In the genomic region with DNA sequence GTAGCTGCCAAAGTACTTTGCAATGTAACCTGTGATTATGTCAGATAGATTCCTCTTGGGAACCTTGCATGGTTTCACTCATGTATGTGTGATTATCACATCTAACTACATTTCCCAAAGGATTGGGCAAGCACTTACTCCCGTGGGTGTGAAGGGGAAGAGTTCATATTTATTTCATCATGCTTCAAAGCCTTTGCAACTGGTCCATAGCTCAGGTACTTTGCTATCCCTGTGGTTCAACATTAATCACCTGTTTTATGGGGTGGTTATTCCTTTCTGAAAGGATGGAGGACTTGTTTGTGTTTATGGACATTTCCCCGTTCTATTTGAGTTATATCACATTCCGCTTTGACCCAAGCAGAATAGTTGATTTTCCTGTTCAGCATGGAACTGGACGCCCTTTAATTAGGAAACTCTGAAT, we compare ENCODE assay signal across 18 cellular contexts. TPM values are rescaled to one million over a fixed set of nuclear protein-coding genes. Genes with fewer than 3 reads are reported as not detected.
DNase-seq lines count a peak whose midpoint lies in the region; ATAC-seq and TF ChIP-seq lines count a peak whose summit lies in the region.
"Had no signal": no experiment of that assay in that cellular context is flagged by ENCODE, and none has a peak within 500 bp of the region (broad histone marks: within the 10 kb centered on the region; RNA-seq: fewer than 3 reads in every experiment).

No MANE protein-coding gene starts in this region.

- no peaks in the 10 kb centered on the region for H3K27me3 Mint-ChIP-seq in MCF 10A (ENCODE audit: insufficient read depth, unreplicated experiment)
- no peaks in the 10 kb centered on the region for H3K27me3 Mint-ChIP-seq in T-helper 17 cell
- no peaks in the 10 kb centered on the region for H3K27me3 Mint-ChIP-seq in activated T-helper 17 cell treated with anti-CD3 and anti-CD28 coated beads, Interleukin-2, amount 50 U/mL, for 72 hours
- H3K27me3 Mint-ChIP-seq: activated CD4-positive, alpha-beta memory T cell treated with anti-CD3 and anti-CD28 coated beads for 36 hours had no signal

- peaks cover 41% of the 10 kb centered on the region for H3K4me1 Mint-ChIP-seq in MCF 10A (ENCODE audit: insufficient read depth, unreplicated experiment)
- H3K4me1 Mint-ChIP-seq in T-helper 17 cell, result peaks cover 49% of the 10 kb centered on the region
- H3K4me1 Mint-ChIP-seq in activated T-helper 17 cell treated with anti-CD3 and anti-CD28 coated beads, Interleukin-2, amount 50 U/mL, for 72 hours, result peaks cover 44% of the 10 kb centered on the region

- H3K4me1 ChIP-seq in breast epithelium (no peaks in the 10 kb centered on the region), esophagus squamous epithelium (peaks cover 5 to 33% (median 15%) of the 10 kb centered on the region in 3 donors)

- H3K27ac Mint-ChIP-seq in MCF 10A (ENCODE audit: low read depth, unreplicated experiment), result no peak overlapping the region
- peak overlapping the region; percentile 92 for H3K27ac Mint-ChIP-seq in T-helper 17 cell
- no peak overlapping the region for H3K27ac Mint-ChIP-seq in activated T-helper 17 cell treated with anti-CD3 and anti-CD28 coated beads, Interleukin-2, amount 50 U/mL, for 72 hours
- H3K27ac Mint-ChIP-seq: HFFc6 had no signal

- H3K27me3 ChIP-seq in breast epithelium, result no peaks in the 10 kb centered on the region
- H3K27me3 ChIP-seq in esophagus squamous epithelium, result no peaks in the 10 kb centered on the region
- H3K27me3 ChIP-seq: adrenal gland had no signal

- H3K9me3 ChIP-seq in breast epithelium, result no peaks in the 10 kb centered on the region
- no peaks in the 10 kb centered on the region for H3K9me3 ChIP-seq in T-helper 17 cell (ENCODE audit: control insufficient read depth, low read length, poor library complexity, severe bottlenecking)
- H3K9me3 ChIP-seq in esophagus squamous epithelium, result no peaks in the 10 kb centered on the region
- H3K9me3 ChIP-seq: adrenal gland had no signal

- H3K4me3 Mint-ChIP-seq in MCF 10A (ENCODE audit: unreplicated experiment) (no peak overlapping the region), T-helper 17 cell (no peak overlapping the region)
- no peak overlapping the region for H3K4me3 Mint-ChIP-seq in activated T-helper 17 cell treated with anti-CD3 and anti-CD28 coated beads, Interleukin-2, amount 50 U/mL, for 72 hours
- H3K4me3 Mint-ChIP-seq: activated CD4-positive, alpha-beta memory T cell treated with anti-CD3 and anti-CD28 coated beads for 36 hours; HFFc6; stimulated activated effector memory CD8-positive, alpha-beta T cell treated with anti-CD3 and anti-CD28 coated beads, Interleukin-12 subunit alpha, Interleukin-12 subunit beta, amount 100 ng/mL, for 72 hours had no signal

- intact Hi-C loops in MCF 10A (cut with micrococcal nuclease) (no loop called here), breast epithelium (cut with DNase I; ENCODE audit: low total_unique reads) (no loop called here), esophagus squamous epithelium (cut with DNase I) (no loop called here)

- no peaks in the 10 kb centered on the region for H3K36me3 Mint-ChIP-seq in MCF 10A (ENCODE audit: insufficient read depth, unreplicated experiment)
- H3K36me3 Mint-ChIP-seq in T-helper 17 cell (ENCODE audit: low read depth), result no peaks in the 10 kb centered on the region
- peaks cover 6% of the 10 kb centered on the region for H3K36me3 Mint-ChIP-seq in activated T-helper 17 cell treated with anti-CD3 and anti-CD28 coated beads, Interleukin-2, amount 50 U/mL, for 72 hours (ENCODE audit: low read depth)

- BruUV-seq in MCF 10A (replicated peaks; lab: Mats Ljungman, UMichigan), result no TSS peak

- TF ChIP-seq POLR2A in breast epithelium (IDR thresholded peaks at IDR 0.05) (no peak), esophagus squamous epithelium (IDR thresholded peaks at IDR 0.05) (no peak)

- H3K36me3 ChIP-seq in breast epithelium (no peaks in the 10 kb centered on the region), esophagus squamous epithelium (no peaks in the 10 kb centered on the region)
- H3K36me3 ChIP-seq: adrenal gland had no signal

- no peak for ATAC-seq in T-helper 17 cell
- no peak for ATAC-seq in activated T-helper 17 cell treated with anti-CD3 and anti-CD28 coated beads, Interleukin-2, amount 50 U/mL, for 72 hours (replicated peaks)
- ATAC-seq in GM19328 (IDR thresholded peaks at IDR 0.05; ENCODE audit: unreplicated experiment), result no peak
- no peak for ATAC-seq in HG03175 (IDR thresholded peaks at IDR 0.05; ENCODE audit: unreplicated experiment)
- ATAC-seq: stimulated activated effector memory CD8-positive, alpha-beta T cell treated with anti-CD3 and anti-CD28 coated beads, Interleukin-12 subunit alpha, Interleukin-12 subunit beta, amount 100 ng/mL, for 72 hours had no signal

- TF ChIP-seq CTCF in MCF 10A (IDR thresholded peaks at IDR 0.05; ENCODE audit: unreplicated experiment) (no peak), breast epithelium (IDR thresholded peaks at IDR 0.05) (no peak), fibroblast of the aortic adventitia (IDR thresholded peaks at IDR 0.05; ENCODE audit: insufficient read depth, low read length) (no peak), esophagus squamous epithelium (IDR thresholded peaks at IDR 0.05) (no peak)

- no peak overlapping the region for H3K4me3 ChIP-seq in breast epithelium
- no peak overlapping the region for H3K4me3 ChIP-seq in fibroblast of the aortic adventitia (ENCODE audit: low read depth, low read length)
- H3K4me3 ChIP-seq in esophagus squamous epithelium, result no peak overlapping the region
- H3K4me3 ChIP-seq: adrenal gland, smooth muscle cell had no signal

- POLR2A ChIA-PET in MCF 10A (lab: Yijun Ruan, JAX), result interaction anchor here (1.4 kb wide), 1 partner anchor 33 kb away, joined by 3 read pairs; no protein-coding TSS in a partner anchor

- no peaks in the 10 kb centered on the region for H3K9me3 Mint-ChIP-seq in MCF 10A (ENCODE audit: unreplicated experiment)
- no peaks in the 10 kb centered on the region for H3K9me3 Mint-ChIP-seq in activated T-helper 17 cell treated with anti-CD3 and anti-CD28 coated beads, Interleukin-2, amount 50 U/mL, for 72 hours
- H3K9me3 Mint-ChIP-seq: HFFc6; stimulated activated effector memory CD8-positive, alpha-beta T cell treated with anti-CD3 and anti-CD28 coated beads, Interleukin-12 subunit alpha, Interleukin-12 subunit beta, amount 100 ng/mL, for 72 hours had no signal

- 76 to 86% methylated on average over 4 of the region's 4 CpGs for WGBS in esophagus squamous epithelium, 2 donors

- CTCF ChIA-PET in MCF 10A (lab: Yijun Ruan, JAX), result interaction anchor here (0.6 to 1.6 kb wide), 6 partner anchors 14 to 707 kb away, joined by 3 to 7 read pairs (median 3); a partner anchor contains a TSS

- H3K27ac ChIP-seq in breast epithelium (peak overlapping the region in 1 of 2 donors; percentile 14), esophagus squamous epithelium (no peak overlapping the region)

- DNase-seq in MCF 10A (ENCODE audit: unreplicated experiment) (peak; percentile 78), breast epithelium (ENCODE audit: low spot score in 2 of 2) (no peak), T-helper 17 cell (no peak), fibroblast of the aortic adventitia (ENCODE audit: low read depth) (peak; percentile 40), esophagus squamous epithelium (lab: John Stamatoyannopoulos, UW) (no peak)
- DNase-seq: activated CD4-positive, alpha-beta memory T cell treated with anti-CD3 and anti-CD28 coated beads for 36 hours; adrenal gland; HFFc6; NCI-H1694 treated with DMSO at 0.1 percent for 48 hours; trophoblast cell had no signal

RNA-seq across cellular contexts. Expression of a gene that starts 13.6 kb away (rescaled TPM):
- total RNA-seq in MCF 10A (2022), result 13.6 and 17.2 TPM in 2 replicates
- 10 to 100 TPM; 12.6 to 39.2 (median 34.1) TPM for total RNA-seq in breast epithelium
- 10 to 100 TPM; 10.5 to 11.3 TPM for total RNA-seq in T-helper 17 cell
- total RNA-seq in fibroblast of the aortic adventitia (ENCODE audit: low replicate concordance), result 9.0 and 9.4 TPM in 2 replicates
- 10 to 100 TPM; 17.7 to 22.4 TPM for total RNA-seq in activated T-helper 17 cell treated with anti-CD3 and anti-CD28 coated beads, Interleukin-2, amount 50 U/mL, for 72 hours
- total RNA-seq in esophagus squamous epithelium, result 10 to 100 TPM; 24.4 to 38.2 (median 29.9) TPM

RNA-seq across cellular contexts. Expression of a gene that starts 44.2 kb away (rescaled TPM):
- total RNA-seq in MCF 10A (2022) (not detected in 2 replicates), breast epithelium (not detected), T-helper 17 cell (not detected), fibroblast of the aortic adventitia (ENCODE audit: low replicate concordance) (not detected in 2 replicates), esophagus squamous epithelium (not detected)
- total RNA-seq in activated T-helper 17 cell treated with anti-CD3 and anti-CD28 coated beads, Interleukin-2, amount 50 U/mL, for 72 hours, result not detected
- total RNA-seq: activated CD4-positive, alpha-beta memory T cell treated with anti-CD3 and anti-CD28 coated beads for 36 hours; adrenal gland; chondrocyte; HFFc6; mucosa of gallbladder; osteocyte; smooth muscle cell had no signal

Comparison
In these comparisons a context has a peak if more than half of its experiments do, and no peak if none do; other contexts are left out.
1. DNase-seq: peak in MCF 10A (single experiment) and fibroblast of the aortic adventitia (single experiment); none in breast epithelium (0 of 2), T-helper 17 cell (0 of 3) and esophagus squamous epithelium (single experiment).